In the genomic region with DNA sequence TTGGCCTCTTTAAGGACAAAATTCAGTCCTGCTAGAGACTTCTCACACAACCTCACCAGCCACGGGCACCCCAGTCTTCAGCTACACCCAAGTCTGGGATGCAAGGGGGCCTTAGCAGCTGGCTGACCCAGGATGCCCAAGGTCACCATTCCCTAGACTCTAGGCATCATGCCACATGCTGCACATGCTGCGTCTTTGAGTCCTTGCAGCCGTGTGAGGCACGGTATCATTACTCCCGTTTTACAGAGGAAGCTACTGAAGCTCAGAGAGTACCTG, we compare ENCODE assay signal across 1 cellular context.
TF ChIP-seq lines count a peak whose summit lies in the region.

No MANE protein-coding gene starts in this region.

TF ChIP-seq in IMR-90, 13 proteins besides CTCF, POLR2A, EP300 and RAD21 (continued from another document):
- TF ChIP-seq MXI1 (IDR thresholded peaks at IDR 0.05; ENCODE audit: borderline replicate concordance, low read depth, low read length) (no peak), MAZ (IDR thresholded peaks at IDR 0.05; ENCODE audit: borderline replicate concordance, low read depth, low read length) (no peak)
- TF ChIP-seq, protein P1, sequence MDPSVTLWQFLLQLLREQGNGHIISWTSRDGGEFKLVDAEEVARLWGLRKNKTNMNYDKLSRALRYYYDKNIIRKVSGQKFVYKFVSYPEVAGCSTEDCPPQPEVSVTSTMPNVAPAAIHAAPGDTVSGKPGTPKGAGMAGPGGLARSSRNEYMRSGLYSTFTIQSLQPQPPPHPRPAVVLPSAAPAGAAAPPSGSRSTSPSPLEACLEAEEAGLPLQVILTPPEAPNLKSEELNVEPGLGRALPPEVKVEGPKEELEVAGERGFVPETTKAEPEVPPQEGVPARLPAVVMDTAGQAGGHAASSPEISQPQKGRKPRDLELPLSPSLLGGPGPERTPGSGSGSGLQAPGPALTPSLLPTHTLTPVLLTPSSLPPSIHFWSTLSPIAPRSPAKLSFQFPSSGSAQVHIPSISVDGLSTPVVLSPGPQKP (IDR thresholded peaks at IDR 0.05; ENCODE audit: borderline replicate concordance, low read depth, low read length) = no peak
